ENCODE assay signal across 25 cellular contexts in genomic region chr2:126673215-126673614, GRCh38. TPM values are rescaled to one million over a fixed set of nuclear protein-coding genes. Genes with fewer than 3 reads are reported as not detected.
"Had no signal": no experiment of that assay in that cellular context is flagged by ENCODE, and none has a peak within 500 bp of the region (broad histone marks: within the 10 kb centered on the region; RNA-seq: fewer than 3 reads in every experiment).

No MANE protein-coding gene starts in this region.

- ATAC-seq: activated CD4-positive, CD25-positive, alpha-beta regulatory T cell treated with anti-CD3 and anti-CD28 coated beads, Interleukin-2, amount 50 U/mL, for 24 hours; activated CD8-positive, alpha-beta T cell treated with anti-CD3 and anti-CD28 coated beads for 36 hours; SK-N-SH treated with all-trans-retinoic acid at 6 μM for 48 hours had no signal

- H3K4me1 ChIP-seq: SJSA1 had no signal

- H3K4me3 Mint-ChIP-seq: activated CD8-positive, alpha-beta T cell treated with anti-CD3 and anti-CD28 coated beads for 36 hours; activated naive CD4-positive, alpha-beta T cell treated with anti-CD3 and anti-CD28 coated beads for 36 hours; activated T-helper 1 cell treated with anti-CD3 and anti-CD28 coated beads, Interleukin-12 subunit alpha, Interleukin-12 subunit beta, Interleukin-2, Interleukin-4 antibody, amounts not matched to agents 30 ng/mL and 10 ng/mL and 1 ng/mL, durations not matched to agents 14 hours and 24 hours and 36 hours; brain; T-helper 1 cell treated with Interleukin-12 subunit alpha and Interleukin-12 subunit beta and Interleukin-4 antibody, amounts not matched to agents 30 μg/mL and 1 μg/mL, for 36 hours had no signal

- H3K36me3 ChIP-seq: MG63, SJSA1 had no signal

- H3K4me3 ChIP-seq: MG63, SJSA1 had no signal

- H3K27ac ChIP-seq: SJSA1 had no signal

- H3K27ac Mint-ChIP-seq: activated CD8-positive, alpha-beta T cell treated with anti-CD3 and anti-CD28 coated beads for 36 hours; activated naive CD4-positive, alpha-beta T cell treated with anti-CD3 and anti-CD28 coated beads for 36 hours; activated T-helper 1 cell treated with anti-CD3 and anti-CD28 coated beads, Interleukin-12 subunit alpha, Interleukin-12 subunit beta, Interleukin-2, Interleukin-4 antibody, amounts not matched to agents 30 ng/mL and 10 ng/mL and 1 ng/mL, durations not matched to agents 14 hours and 24 hours and 36 hours; brain; T-helper 1 cell treated with Interleukin-12 subunit alpha and Interleukin-12 subunit beta and Interleukin-4 antibody, amounts not matched to agents 30 μg/mL and 1 μg/mL, for 36 hours had no signal

- DNase-seq: activated CD4-positive, alpha-beta T cell treated with anti-CD3 and anti-CD28 coated beads for 4 hours; activated CD8-positive, alpha-beta memory T cell treated with anti-CD3 and anti-CD28 coated beads, Interleukin-2, amount 50 U/mL, for 4 hours; activated CD8-positive, alpha-beta T cell treated with anti-CD3 and anti-CD28 coated beads for 36 hours; activated gamma-delta T cell; activated naive CD4-positive, alpha-beta T cell treated with anti-CD3 and anti-CD28 coated beads for 36 hours; amygdala; MG63; MV-4-11; NCI-H1092 treated with DMSO at 0.1 percent for 48 hours; NCI-H1417 treated with DMSO at 0.1 percent for 48 hours; NCI-H1694; NCI-H2029 treated with DMSO at 0.1 percent for 48 hours; NCI-H345; NCI-H510A; NCI-H526 treated with DMSO at 0.1 percent for 48 hours; NCI-H82; Right ventricle myocardium superior; RPMI8226; SW 1271 had no signal

- H3K27me3 ChIP-seq: MG63, SJSA1 had no signal

- H3K27me3 Mint-ChIP-seq: activated CD8-positive, alpha-beta T cell treated with anti-CD3 and anti-CD28 coated beads for 36 hours; brain had no signal

RNA-seq across cellular contexts. Expression of gene GYPC, which starts 17.3 kb away (rescaled TPM):
- total RNA-seq: SJSA1 had no signal
